ENCODE assay signal across 16 cellular contexts in the genomic region with DNA sequence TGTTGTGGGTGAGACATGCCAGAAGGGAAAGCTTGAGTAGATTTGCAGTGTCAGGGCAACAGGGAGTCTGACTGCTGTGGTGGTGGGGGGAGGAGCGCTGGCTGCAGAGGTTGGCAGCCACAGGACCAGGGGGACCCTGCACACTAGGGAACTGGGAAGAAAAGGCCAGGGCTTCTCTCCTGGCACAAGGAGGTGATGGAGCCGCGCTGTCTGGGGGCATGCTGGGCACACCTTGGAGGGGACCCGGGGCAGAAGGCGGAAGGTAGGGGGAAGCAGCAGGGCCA. TPM values are rescaled to one million over a fixed set of nuclear protein-coding genes. Genes with fewer than 3 reads are reported as not detected.
DNase-seq lines count a peak whose midpoint lies in the region; ATAC-seq and TF ChIP-seq lines count a peak whose summit lies in the region.
"Had no signal": no experiment of that assay in that cellular context is flagged by ENCODE, and none has a peak within 500 bp of the region (broad histone marks: within the 10 kb centered on the region; RNA-seq: fewer than 3 reads in every experiment).

No MANE protein-coding gene starts in this region.

- H3K27ac Mint-ChIP-seq in endodermal cell, result peak overlapping the region; percentile 42
- H3K27ac Mint-ChIP-seq: activated T-helper 1 cell treated with anti-CD3 and anti-CD28 coated beads, Interleukin-12 subunit alpha, Interleukin-12 subunit beta, Interleukin-2, Interleukin-4 antibody, amounts not matched to agents 30 ng/mL and 10 ng/mL and 1 ng/mL, durations not matched to agents 14 hours and 24 hours and 36 hours had no signal

- H3K4me3 ChIP-seq in left ventricle myocardium inferior (no peak overlapping the region), endodermal cell (ENCODE audit: low read length) (no peak overlapping the region), vagina (no peak overlapping the region)
- H3K4me3 ChIP-seq: SJSA1 had no signal

- H3K27me3 ChIP-seq in left ventricle myocardium inferior (ENCODE audit: low read depth), result no peaks in the 10 kb centered on the region
- no peaks in the 10 kb centered on the region for H3K27me3 ChIP-seq in endodermal cell (ENCODE audit: control insufficient read depth, insufficient read depth, low read length, poor library complexity, severe bottlenecking)
- H3K27me3 ChIP-seq in vagina, result no peaks in the 10 kb centered on the region
- H3K27me3 ChIP-seq: SJSA1 had no signal

- no peak for DNase-seq in left ventricle myocardium inferior
- no peak for DNase-seq in left ventricle myocardium superior
- DNase-seq in endodermal cell, result no peak
- peak; percentile 53 for DNase-seq in sciatic nerve (ENCODE audit: low spot score)
- no peak for DNase-seq in vagina (ENCODE audit: extremely low spot score in 2 of 2)
- no peak for DNase-seq in NCI-H748 (lab: John Stamatoyannopoulos, UW; ENCODE audit: unreplicated experiment)
- DNase-seq: naive B cell; NCI-H446 treated with DMSO at 0.1 percent for 48 hours; retina; stimulated activated CD4-positive, alpha-beta T cell treated with anti-CD3 and anti-CD28 coated beads, Interleukin-4, amount 100 ng/mL, for 24 hours had no signal

- TF ChIP-seq CTCF in left ventricle myocardium inferior (IDR thresholded peaks at IDR 0.05; ENCODE audit: borderline replicate concordance) (no peak), endodermal cell (conservative IDR thresholded peaks at IDR 0.05) (no peak), vagina (IDR thresholded peaks at IDR 0.05) (no peak)

- H3K9me3 Mint-ChIP-seq in endodermal cell, result no peaks in the 10 kb centered on the region
- H3K9me3 Mint-ChIP-seq: activated T-helper 1 cell treated with anti-CD3 and anti-CD28 coated beads, Interleukin-12 subunit alpha, Interleukin-12 subunit beta, Interleukin-2, Interleukin-4 antibody, amounts not matched to agents 30 ng/mL and 10 ng/mL and 1 ng/mL, durations not matched to agents 14 hours and 24 hours and 36 hours; naive B cell had no signal

- H3K27ac ChIP-seq in left ventricle myocardium inferior (replicated peaks) (peak overlapping the region; percentile 96), endodermal cell (ENCODE audit: low read depth, low read length) (no peak overlapping the region), vagina (peak overlapping the region; percentile 91)
- H3K27ac ChIP-seq: SJSA1 had no signal

- no peaks in the 10 kb centered on the region for H3K4me1 Mint-ChIP-seq in endodermal cell

- no peak for ATAC-seq in left ventricle myocardium superior
- no peak for ATAC-seq in sciatic nerve
- ATAC-seq in HG03378 (IDR thresholded peaks at IDR 0.05; ENCODE audit: unreplicated experiment), result no peak
- ATAC-seq in HG03045 (IDR thresholded peaks at IDR 0.05; ENCODE audit: unreplicated experiment), result no peak

- H3K9ac ChIP-seq in endodermal cell (ENCODE audit: extremely low read depth, low read length, poor library complexity, severe bottlenecking), result no peak overlapping the region

- no peak for TF ChIP-seq POLR2A in vagina (IDR thresholded peaks at IDR 0.05)

- H3K36me3 Mint-ChIP-seq in endodermal cell (ENCODE audit: low read depth), result peaks cover 55% of the 10 kb centered on the region

- H3K36me3 ChIP-seq in left ventricle myocardium inferior, result peaks cover 44% of the 10 kb centered on the region
- peaks cover 82% of the 10 kb centered on the region for H3K36me3 ChIP-seq in endodermal cell (ENCODE audit: control insufficient read depth, insufficient read depth, low read length)
- peaks cover 0 to 44% of the 10 kb centered on the region in 2 donors for H3K36me3 ChIP-seq in vagina

- H3K9me3 ChIP-seq in left ventricle myocardium inferior (replicated peaks) (no peaks in the 10 kb centered on the region), endodermal cell (ENCODE audit: control insufficient read depth, low read length) (no peaks in the 10 kb centered on the region), vagina (no peaks in the 10 kb centered on the region)
- H3K9me3 ChIP-seq: SJSA1 had no signal

- WGBS in endodermal cell (ENCODE audit: insufficient coverage in 1 of 2, insufficient read length in 1 of 2), 2 experiments, result 85 to 93% methylated on average over 3 to 5 of the region's 5 CpGs

- H3K4me3 Mint-ChIP-seq in endodermal cell, result no peak overlapping the region
- H3K4me3 Mint-ChIP-seq: activated T-helper 1 cell treated with anti-CD3 and anti-CD28 coated beads, Interleukin-12 subunit alpha, Interleukin-12 subunit beta, Interleukin-2, Interleukin-4 antibody, amounts not matched to agents 30 ng/mL and 10 ng/mL and 1 ng/mL, durations not matched to agents 14 hours and 24 hours and 36 hours had no signal

- H3K27me3 Mint-ChIP-seq in endodermal cell (ENCODE audit: insufficient read depth), result no peaks in the 10 kb centered on the region
- H3K27me3 Mint-ChIP-seq: naive B cell had no signal

- H3K4me1 ChIP-seq in left ventricle myocardium inferior (peaks cover 74% of the 10 kb centered on the region), endodermal cell (ENCODE audit: control insufficient read depth, insufficient read depth, low read length) (no peaks in the 10 kb centered on the region), vagina (peaks cover 63% of the 10 kb centered on the region)

- intact Hi-C loops in left ventricle myocardium inferior (cut with micrococcal nuclease), result no loop called here
- intact Hi-C loops in left ventricle myocardium superior (cut with micrococcal nuclease), result no loop called here
- intact Hi-C loops in sciatic nerve (cut with DNase I), result no loop called here
- intact Hi-C loops in vagina (cut with DNase I), result no loop called here

RNA-seq across cellular contexts. Expression of gene EPHX3, which starts 13.9 kb away (rescaled TPM):
- total RNA-seq in left ventricle myocardium inferior (not detected), left ventricle myocardium superior (not detected), endodermal cell (10 to 100 TPM; 14.5 to 18.7 TPM), sciatic nerve (0.45 TPM), vagina (14.0 TPM)
- polyA plus RNA-seq in endodermal cell (2013, experiment 1 of 2), result 5.4 TPM
- polyA plus RNA-seq in endodermal cell (2013, experiment 2 of 2), result 4.5 TPM
- total RNA-seq: activated T-helper 1 cell treated with anti-CD3 and anti-CD28 coated beads, Interleukin-12 subunit alpha, Interleukin-12 subunit beta, Interleukin-2, Interleukin-4 antibody, amounts not matched to agents 30 ng/mL and 10 ng/mL and 1 ng/mL, durations not matched to agents 14 hours and 24 hours and 36 hours; dermis microvascular lymphatic vessel endothelial cell had no signal
- polyA plus RNA-seq: AG04450 had no signal

RNA-seq across cellular contexts. Expression of gene NOTCH3, which starts 45.3 kb away (rescaled TPM):
- 21.7 TPM for total RNA-seq in left ventricle myocardium inferior
- total RNA-seq in left ventricle myocardium superior, result 22.8 TPM
- total RNA-seq in endodermal cell, result 100 to 1,000 TPM; 140 to 171 TPM
- 176 TPM for polyA plus RNA-seq in endodermal cell (2013, experiment 1 of 2)
- 186 TPM for polyA plus RNA-seq in endodermal cell (2013, experiment 2 of 2)
- 124 TPM for total RNA-seq in sciatic nerve
- total RNA-seq in vagina, result 76.6 TPM
- total RNA-seq: activated T-helper 1 cell treated with anti-CD3 and anti-CD28 coated beads, Interleukin-12 subunit alpha, Interleukin-12 subunit beta, Interleukin-2, Interleukin-4 antibody, amounts not matched to agents 30 ng/mL and 10 ng/mL and 1 ng/mL, durations not matched to agents 14 hours and 24 hours and 36 hours had no signal

Comparison
In these comparisons a context has a peak if more than half of its experiments do, and no peak if none do; other contexts are left out.
1. RNA of gene EPHX3, which starts 13.9 kb away (total RNA-seq): 14.5 to 18.7 TPM in endodermal cell and 14.0 TPM in vagina (single experiment); 0.45 TPM in sciatic nerve (single experiment), not detected in left ventricle myocardium inferior (single experiment) and not detected in left ventricle myocardium superior (single experiment); every median in the first group is over 10 times any median in the second.